In the genomic region with DNA sequence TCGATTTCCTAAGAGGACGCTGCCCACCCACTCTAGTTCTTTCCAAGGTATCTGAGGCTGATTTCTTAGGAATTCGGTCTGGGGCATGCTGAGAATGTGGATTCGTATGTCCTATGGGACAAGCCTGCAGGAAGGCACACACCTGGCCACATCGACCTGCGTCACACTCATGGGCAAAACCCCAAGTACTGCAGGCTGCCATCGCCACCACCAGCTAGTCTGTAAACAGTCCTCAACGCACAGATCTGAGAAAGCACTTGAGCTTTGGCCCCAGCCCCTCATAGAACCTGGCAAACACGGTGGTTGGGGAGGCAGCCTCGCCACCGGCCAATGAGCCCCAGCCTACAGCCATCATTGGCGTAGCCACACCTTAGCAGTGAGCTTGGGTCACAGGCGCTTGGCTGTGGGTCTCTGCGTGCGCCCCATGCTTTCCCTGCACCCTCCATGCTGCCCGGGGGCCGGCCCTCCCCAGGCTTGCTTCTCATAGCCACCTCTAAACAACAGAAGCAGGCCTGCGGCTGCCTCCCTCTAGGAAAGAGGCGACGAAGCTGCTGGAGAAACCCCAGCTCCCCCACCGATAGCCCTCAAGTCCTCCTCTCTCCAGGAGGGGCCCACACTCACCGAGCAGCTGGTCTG, we compare ENCODE assay signal across 26 cellular contexts.
A peak's percentile ranks its signal among the peaks of the same experiment; 100 is the strongest.
DNase-seq lines count a peak whose midpoint lies in the region; ATAC-seq, FAIRE-seq and TF ChIP-seq lines count a peak whose summit lies in the region.
"Had no signal": no experiment of that assay in that cellular context is flagged by ENCODE, and none has a peak within 500 bp of the region (broad histone marks: within the 10 kb centered on the region; RNA-seq: fewer than 3 reads in every experiment).

No MANE protein-coding gene starts in this region.

- peaks cover 30 to 54% of the 10 kb centered on the region in 2 donors for H3K4me1 Mint-ChIP-seq in natural killer cell
- H3K4me1 Mint-ChIP-seq in natural killer cell treated with Interleukin-12 subunit alpha and Interleukin-12 subunit beta and Interleukin-15 and Interleukin-18, amount 100 ng/mL, for 72 hours (ENCODE audit: low read depth in 2 of 2) = peaks cover 14 to 30% of the 10 kb centered on the region in 2 donors
- H3K4me1 Mint-ChIP-seq in astrocyte (ENCODE audit: low read depth, unreplicated experiment) = peaks cover 23% of the 10 kb centered on the region

- no peak for DNase-seq in natural killer cell
- DNase-seq in natural killer cell treated with Interleukin-12 subunit alpha and Interleukin-12 subunit beta and Interleukin-15 and Interleukin-18, amount 100 ng/mL, for 72 hours (ENCODE audit: low spot score) = no peak
- DNase-seq in astrocyte (ENCODE audit: low read depth) = no peak
- peak in 1 of 2 donors; percentile 76 for DNase-seq in left lung
- no peak for DNase-seq in lower leg skin (ENCODE audit: low spot score in 2 of 2)
- no peak for DNase-seq in islet precursor cell
- no peak for DNase-seq in NCI-H82 treated with DMSO at 0.1 percent for 48 hours (lab: John Stamatoyannopoulos, UW; ENCODE audit: unreplicated experiment)
- no peak for DNase-seq in NCI-H1694 treated with DMSO at 0.1 percent for 48 hours (lab: John Stamatoyannopoulos, UW)
- DNase-seq: activated CD4-positive, alpha-beta T cell treated with anti-CD3 and anti-CD28 coated beads, Interleukin-2, amount 50 U/mL, for 4 hours; activated T-cell treated with anti-CD3 and anti-CD28 coated beads, Interleukin-2, amount 50 U/mL, for 48 hours; CD8-positive, alpha-beta memory T cell; central memory CD4-positive, alpha-beta T cell; effector memory CD4-positive, alpha-beta T cell; heart right ventricle; NCI-H1048; NCI-H2081 treated with DMSO at 0.1 percent for 48 hours; NCI-H524; occipital lobe; SHP77 treated with DMSO at 0.1 percent for 48 hours; stimulated activated CD4-positive, alpha-beta T cell treated with anti-CD3 and anti-CD28 coated beads, Interleukin-1b, Interleukin-23, amount 100 ng/mL, for 48 hours; uterus had no signal

- TF ChIP-seq POLR2A in lower leg skin (IDR thresholded peaks at IDR 0.05) = no peak

- H3K79me2 ChIP-seq in astrocyte (ENCODE audit: insufficient read depth, low read length) = peaks cover 72% of the 10 kb centered on the region

- FAIRE-seq in astrocyte (lab: Jason Lieb, UNC) = no peak
- FAIRE-seq: GM18507, keratinocyte had no signal

- TF ChIP-seq CTCF in natural killer cell (IDR thresholded peaks at IDR 0.05) = no peak
- TF ChIP-seq CTCF in astrocyte (IDR thresholded peaks at IDR 0.05; ENCODE audit: insufficient read depth, low read depth, low read length) = no peak
- no peak for TF ChIP-seq CTCF in left lung (IDR thresholded peaks at IDR 0.05)
- TF ChIP-seq CTCF in lower leg skin (IDR thresholded peaks at IDR 0.05) = no peak

- H3K27ac ChIP-seq in astrocyte (ENCODE audit: low read depth, low read length) (no peak overlapping the region), left lung (peak overlapping the region in 1 of 2 donors; percentile 18)
- H3K27ac ChIP-seq: heart right ventricle, HL-60, KMS-11, uterus had no signal

- ATAC-seq in natural killer cell (no peak), left lung (peak; percentile 3)
- no peak for ATAC-seq in natural killer cell treated with Interleukin-12 subunit alpha and Interleukin-12 subunit beta and Interleukin-15 and Interleukin-18, amount 100 ng/mL, for 72 hours
- ATAC-seq: mucosa of descending colon had no signal

- H3K27me3 Mint-ChIP-seq in natural killer cell (ENCODE audit: low read depth in 2 of 2) = no peaks in the 10 kb centered on the region
- H3K27me3 Mint-ChIP-seq in natural killer cell treated with Interleukin-12 subunit alpha and Interleukin-12 subunit beta and Interleukin-15 and Interleukin-18, amount 100 ng/mL, for 72 hours = no peaks in the 10 kb centered on the region
- no peaks in the 10 kb centered on the region for H3K27me3 Mint-ChIP-seq in astrocyte (ENCODE audit: low read depth, unreplicated experiment)
- H3K27me3 Mint-ChIP-seq: CD8-positive, alpha-beta memory T cell had no signal

- H3K4me3 Mint-ChIP-seq in natural killer cell = no peak overlapping the region
- H3K4me3 Mint-ChIP-seq in natural killer cell treated with Interleukin-12 subunit alpha and Interleukin-12 subunit beta and Interleukin-15 and Interleukin-18, amount 100 ng/mL, for 72 hours = no peak overlapping the region
- H3K4me3 Mint-ChIP-seq in astrocyte (ENCODE audit: unreplicated experiment) = no peak overlapping the region

- H3K9ac ChIP-seq in astrocyte (ENCODE audit: low read length) = no peak overlapping the region
- H3K9ac ChIP-seq: KMS-11 had no signal

- H3K9me3 Mint-ChIP-seq in natural killer cell = no peaks in the 10 kb centered on the region
- no peaks in the 10 kb centered on the region for H3K9me3 Mint-ChIP-seq in natural killer cell treated with Interleukin-12 subunit alpha and Interleukin-12 subunit beta and Interleukin-15 and Interleukin-18, amount 100 ng/mL, for 72 hours
- no peaks in the 10 kb centered on the region for H3K9me3 Mint-ChIP-seq in astrocyte (ENCODE audit: unreplicated experiment)
- H3K9me3 Mint-ChIP-seq: CD8-positive, alpha-beta memory T cell had no signal

- H3K36me3 ChIP-seq in astrocyte (ENCODE audit: insufficient read depth, low read length) (peaks cover 12% of the 10 kb centered on the region), left lung (peaks cover 0 to 48% of the 10 kb centered on the region in 2 donors)
- H3K36me3 ChIP-seq: uterus had no signal

- no peaks in the 10 kb centered on the region for H3K36me3 Mint-ChIP-seq in natural killer cell
- no peaks in the 10 kb centered on the region for H3K36me3 Mint-ChIP-seq in natural killer cell treated with Interleukin-12 subunit alpha and Interleukin-12 subunit beta and Interleukin-15 and Interleukin-18, amount 100 ng/mL, for 72 hours
- peaks cover 15% of the 10 kb centered on the region for H3K36me3 Mint-ChIP-seq in astrocyte (ENCODE audit: low read depth, unreplicated experiment)

- H3K27ac Mint-ChIP-seq in natural killer cell (peak overlapping the region; percentile 35 to 38), astrocyte (ENCODE audit: unreplicated experiment) (peak overlapping the region; percentile 53)
- H3K27ac Mint-ChIP-seq in natural killer cell treated with Interleukin-12 subunit alpha and Interleukin-12 subunit beta and Interleukin-15 and Interleukin-18, amount 100 ng/mL, for 72 hours = no peak overlapping the region

- H3K27me3 ChIP-seq in astrocyte (ENCODE audit: insufficient read depth, low read length) (no peaks in the 10 kb centered on the region), left lung (no peaks in the 10 kb centered on the region)
- H3K27me3 ChIP-seq: heart right ventricle, uterus had no signal

- intact Hi-C loops in natural killer cell (cut with micrococcal nuclease) = no loop called here
- intact Hi-C loops in left lung (cut with DNase I) = no loop called here
- intact Hi-C loops in lower leg skin (cut with DNase I; ENCODE audit: low total_unique reads) = no loop called here

- no peak overlapping the region for H3K4me2 ChIP-seq in astrocyte (ENCODE audit: low read length)
- H3K4me2 ChIP-seq: KMS-11 had no signal

- no peaks in the 10 kb centered on the region for H3K4me1 ChIP-seq in astrocyte (ENCODE audit: insufficient read depth, low read length)
- H3K4me1 ChIP-seq in left lung = peaks cover 3 to 43% of the 10 kb centered on the region in 2 donors

- H2AFZ ChIP-seq in astrocyte (ENCODE audit: low read depth, low read length) = no peak overlapping the region

- H3K9me3 ChIP-seq in astrocyte (ENCODE audit: insufficient read depth, low read depth, low read length) = no peaks in the 10 kb centered on the region
- H3K9me3 ChIP-seq in left lung = no peaks in the 10 kb centered on the region
- H3K9me3 ChIP-seq: heart right ventricle, mucosa of descending colon, uterus had no signal

- H4K20me1 ChIP-seq in astrocyte (ENCODE audit: insufficient read depth, low read length) = peaks cover 93% of the 10 kb centered on the region

- H3K4me3 ChIP-seq in astrocyte (ENCODE audit: insufficient read depth, low read depth, low read length) (no peak overlapping the region), left lung (no peak overlapping the region), lower leg skin (ENCODE audit: low read depth, poor library complexity, severe bottlenecking) (no peak overlapping the region)
- H3K4me3 ChIP-seq: heart right ventricle, mucosa of descending colon, uterus had no signal

- WGBS in lower leg skin, 2 donors = 79 to 92% methylated on average over 21 to 22 of the region's 22 CpGs

Comparison
In these comparisons a context has a peak if more than half of its experiments do, and no peak if none do; other contexts are left out.
1. H3K27ac Mint-ChIP-seq: peak in natural killer cell (2 of 2) and astrocyte (single experiment); none in natural killer cell treated with Interleukin-12 subunit alpha and Interleukin-12 subunit beta and Interleukin-15 and Interleukin-18, amount 100 ng/mL, for 72 hours (0 of 2).